In genomic region chr2:85935746-85936208, GRCh38 we compare ENCODE assay signal across 11 cellular contexts. TPM values are rescaled to one million over a fixed set of nuclear protein-coding genes. Genes with fewer than 3 reads are reported as not detected.
A peak's percentile ranks its signal among the peaks of the same experiment; 100 is the strongest.
DNase-seq lines count a peak whose midpoint lies in the region; ATAC-seq, FAIRE-seq and TF ChIP-seq lines count a peak whose summit lies in the region.
"Had no signal": no experiment of that assay in that cellular context is flagged by ENCODE, and none has a peak within 500 bp of the region (broad histone marks: within the 10 kb centered on the region; RNA-seq: fewer than 3 reads in every experiment).

No MANE protein-coding gene starts in this region.

- H3K79me2 ChIP-seq in HepG2 (ENCODE audit: insufficient read depth, low read length) = no peaks in the 10 kb centered on the region

- TF ChIP-seq EP300 in HepG2 (IDR thresholded peaks at IDR 0.05; ENCODE audit: low read depth in 2 of 2, low read length in 2 of 2) = no peak
- TF ChIP-seq EP300 in HepG2 (CRISPR knock-in tag; IDR thresholded peaks at IDR 0.05; ENCODE audit: borderline replicate concordance) = no peak

- in situ Hi-C loops in HepG2 (cut with HindIII; ENCODE audit: extremely low pct_ligation_motif_present, low pct_unique_long_range_greater_than_20kb) = no loop called here

- WGBS in body of pancreas, 2 donors = 68 to 76% methylated on average over 3 of the region's 3 CpGs
- WGBS in HepG2 (ENCODE audit: low lambda C conversion rate) = 21% methylated on average over 3 of the region's 3 CpGs

- peak overlapping the region in 1 of 4 donors; percentile 20 for H3K27ac ChIP-seq in body of pancreas
- H3K27ac ChIP-seq in HepG2 (ENCODE audit: extremely low read length, insufficient read depth, low read length) = no peak overlapping the region
- H3K27ac ChIP-seq: BLaER1 had no signal

- no peak overlapping the region for H2AFZ ChIP-seq in HepG2 (ENCODE audit: low read length)

- no peak for TF ChIP-seq POLR2A in body of pancreas (IDR thresholded peaks at IDR 0.05)
- no peak for TF ChIP-seq POLR2A in HepG2 (IDR thresholded peaks at IDR 0.05; ENCODE audit: insufficient read depth in 1 of 2, low read depth in 2 of 2, low read length in 2 of 2)

- H3K9ac ChIP-seq in HepG2 (ENCODE audit: insufficient read depth, low read depth, low read length) = no peak overlapping the region
- H3K9ac ChIP-seq: BLaER1 had no signal

- CTCF ChIA-PET in HepG2 (lab: Yijun Ruan, JAX; ENCODE audit: low intra/inter-chr PET ratio, low total read pairs) = no interaction called here

- DNase-seq in AG08395 (ENCODE audit: low spot score) (peak; percentile 50), LoVo (ENCODE audit: low spot score) (peak; percentile 80), body of pancreas (no peak), HepG2 (ENCODE audit: low spot score) (no peak), NCI-H2196 treated with DMSO at 0.1 percent for 48 hours (lab: John Stamatoyannopoulos, UW; ENCODE audit: unreplicated experiment) (no peak), HPDE6-E6E7 (ENCODE audit: extremely low spot score) (no peak), NCI-H510A (lab: John Stamatoyannopoulos, UW) (no peak)
- DNase-seq: activated CD4-positive, CD25-positive, alpha-beta regulatory T cell treated with anti-CD3 and anti-CD28 coated beads, Interleukin-2, amount 50 U/mL, for 72 hours; NCI-H345 had no signal

- TF ChIP-seq CTCF in body of pancreas (IDR thresholded peaks at IDR 0.05) = no peak
- no peak for TF ChIP-seq CTCF in HepG2 (CRISPR knock-in tag; IDR thresholded peaks at IDR 0.05)

- no peaks in the 10 kb centered on the region for H3K27me3 ChIP-seq in body of pancreas
- H3K27me3 ChIP-seq in HepG2 (ENCODE audit: control insufficient read depth in 1 of 2, insufficient read depth in 2 of 2, low read length in 2 of 2) = no peaks in the 10 kb centered on the region
- H3K27me3 ChIP-seq: BLaER1 had no signal

- H3K9me3 ChIP-seq in body of pancreas = no peaks in the 10 kb centered on the region
- no peaks in the 10 kb centered on the region for H3K9me3 ChIP-seq in HepG2 (ENCODE audit: low read length)

- no peak overlapping the region for H3K4me2 ChIP-seq in HepG2 (ENCODE audit: low read depth, low read length)
- H3K4me2 ChIP-seq: BLaER1 had no signal

- H3K4me3 ChIP-seq in body of pancreas (no peak overlapping the region), HepG2 (replicated peaks in 1 of 3; ENCODE audit: insufficient read depth in 1 of 3, low read depth in 2 of 3, low read length in 3 of 3) (no peak overlapping the region)
- H3K4me3 ChIP-seq: BLaER1 had no signal

- no peak for TF ChIP-seq RAD21 in HepG2 (CRISPR knock-in tag; IDR thresholded peaks at IDR 0.05)

- no peak for FAIRE-seq in HepG2 (lab: Jason Lieb, UNC)

- H3K4me1 ChIP-seq in body of pancreas = no peaks in the 10 kb centered on the region
- 0 out of 2 replicates have a peak, but pooled peaks cover 5% of the 10 kb centered on the region for H3K4me1 ChIP-seq in HepG2 (ENCODE audit: insufficient read depth, low read length)
- H3K4me1 ChIP-seq: BLaER1 had no signal

- intact Hi-C loops in body of pancreas (cut with DNase I) = no loop called here
- intact Hi-C loops in HepG2 (cut with micrococcal nuclease; ENCODE audit: unreplicated experiment) = no loop called here

- BruUV-seq in HepG2 (replicated peaks; lab: Mats Ljungman, UMichigan) = no TSS peak

- H4K20me1 ChIP-seq in HepG2 (ENCODE audit: insufficient read depth, low read length) = no peaks in the 10 kb centered on the region
- H4K20me1 ChIP-seq: BLaER1 had no signal

- POLR2A ChIA-PET in HepG2 (lab: Yijun Ruan, JAX) = no interaction called here

- no peaks in the 10 kb centered on the region for H3K36me3 ChIP-seq in body of pancreas (replicated peaks in 1 of 2; ENCODE audit: insufficient read depth in 1 of 2, low read depth in 2 of 2)
- H3K36me3 ChIP-seq in HepG2 (replicated peaks in 1 of 2; ENCODE audit: control insufficient read depth in 1 of 2, insufficient read depth in 2 of 2, low read length in 2 of 2) = no peaks in the 10 kb centered on the region
- H3K36me3 ChIP-seq: BLaER1 had no signal

- ATAC-seq in body of pancreas (peak; percentile 52), HepG2 (peak; percentile 52; the same call in 2 of the 3 replicates), GM18520 (IDR thresholded peaks at IDR 0.05; ENCODE audit: unreplicated experiment) (no peak)

TF ChIP-seq in HepG2, 621 proteins besides CTCF, POLR2A, EP300 and RAD21:
- TF ChIP-seq FOSL2 (CRISPR knock-in tag; IDR thresholded peaks at IDR 0.05) (peak; percentile 52; the same call in 1 of the 2 replicates), ZNF296 (CRISPR knock-in tag; conservative IDR thresholded peaks at IDR 0.05) (no peak)

RNA-seq across cellular contexts. Expression of gene ST3GAL5, which starts 47.0 kb away (rescaled TPM):
- total RNA-seq in body of pancreas (10 to 100 TPM in 1 of 2 donors, 1 to 10 TPM in 1; 8.6 to 18.8 TPM), HepG2 (2016; rRNA removed; fragmentation: Illumina TruSeq; extraction: Trizol) (1.3 TPM in 2 replicates)
- 1.4 and 2.7 TPM in 2 replicates for total RNA-seq in HepG2 (2016; cell fraction: cytosol; rRNA removed; fragmentation: Illumina TruSeq; extraction: Trizol; ENCODE audit: low read depth)
- total RNA-seq in HepG2 (2016; cell fraction: insoluble cytoplasmic fraction; rRNA removed; fragmentation: Illumina TruSeq; extraction: Trizol) = 1.3 and 1.4 TPM in 2 replicates
- total RNA-seq in HepG2 (2016; cell fraction: membrane; rRNA removed; fragmentation: Illumina TruSeq; extraction: Trizol) = 3.0 and 3.4 TPM in 2 replicates
- 1.9 and 2.0 TPM in 2 replicates for total RNA-seq in HepG2 (2016; cell fraction: nucleus; rRNA removed; fragmentation: Illumina TruSeq; extraction: Trizol)
- 2.0 and 2.1 TPM in 2 replicates for polyA plus RNA-seq in HepG2 (2011; rRNA removed)
- polyA plus RNA-seq in HepG2 (2011; cell fraction: cytosol; rRNA removed) = 0.91 and 1.9 TPM in 2 replicates
- 1.2 and 1.9 TPM in 2 replicates for polyA plus RNA-seq in HepG2 (2011; cell fraction: nucleus; rRNA removed)
- polyA plus RNA-seq in HepG2 (2012) = 1.2 and 1.4 TPM in 2 replicates
- 2.0 and 2.2 TPM in 2 replicates for polyA plus RNA-seq in HepG2 (2016; cell fraction: cytosol; fragmentation: Illumina TruSeq; extraction: Trizol; ENCODE audit: low read depth)
- polyA plus RNA-seq in HepG2 (2016; cell fraction: insoluble cytoplasmic fraction; fragmentation: Illumina TruSeq; extraction: Trizol; ENCODE audit: low read depth) = 1.2 and 1.5 TPM in 2 replicates
- polyA plus RNA-seq in HepG2 (2016; cell fraction: membrane; fragmentation: Illumina TruSeq; extraction: Trizol; ENCODE audit: low read depth) = 1.9 and 2.8 TPM in 2 replicates
- polyA plus RNA-seq in HepG2 (2016; cell fraction: nucleus; fragmentation: Illumina TruSeq; extraction: Trizol; ENCODE audit: insufficient read depth, low read depth) = 2.6 and 2.7 TPM in 2 replicates
- 1.2 and 2.0 TPM in 2 replicates for polyA minus RNA-seq in HepG2 (2011; rRNA and poly(A)+ RNA removed; ENCODE audit: low replicate concordance)
- 0.97 and 1.6 TPM in 2 replicates for polyA minus RNA-seq in HepG2 (2011; cell fraction: cytosol; rRNA and poly(A)+ RNA removed)
- 5.7 and 6.5 TPM in 2 replicates for polyA minus RNA-seq in HepG2 (2011; cell fraction: nucleus; rRNA and poly(A)+ RNA removed)

Comparison
In these comparisons a context has a peak if more than half of its experiments do, and no peak if none do; other contexts are left out.
1. DNase-seq: peak in AG08395 (single experiment) and LoVo (single experiment); none in body of pancreas (0 of 4), HepG2 (single experiment), NCI-H2196 treated with DMSO at 0.1 percent for 48 hours (single experiment), HPDE6-E6E7 (single experiment) and NCI-H510A (single experiment).